Comparison of ENCODE assay signal across 16 cellular contexts in genomic region chr2:9416267-9416961, GRCh38. TPM values are rescaled to one million over a fixed set of nuclear protein-coding genes. Genes with fewer than 3 reads are reported as not detected.
DNase-seq lines count a peak whose midpoint lies in the region; ATAC-seq and TF ChIP-seq lines count a peak whose summit lies in the region.
"Had no signal": no experiment of that assay in that cellular context is flagged by ENCODE, and none has a peak within 500 bp of the region (broad histone marks: within the 10 kb centered on the region; RNA-seq: fewer than 3 reads in every experiment).

No MANE protein-coding gene starts in this region.

- no peaks in the 10 kb centered on the region for H3K9me3 ChIP-seq in breast epithelium
- H3K9me3 ChIP-seq in effector memory CD4-positive, alpha-beta T cell (ENCODE audit: control insufficient read depth, low read length) = no peaks in the 10 kb centered on the region
- H3K9me3 ChIP-seq in esophagus squamous epithelium = no peaks in the 10 kb centered on the region
- H3K9me3 ChIP-seq: SJCRH30, testis had no signal

- POLR2A ChIA-PET in MCF 10A (lab: Yijun Ruan, JAX) = no interaction called here

- H3K27me3 Mint-ChIP-seq in MCF 10A (ENCODE audit: insufficient read depth, unreplicated experiment) (no peaks in the 10 kb centered on the region), type B pancreatic cell (no peaks in the 10 kb centered on the region)
- H3K27me3 Mint-ChIP-seq in activated T-helper 17 cell treated with anti-CD3 and anti-CD28 coated beads, Interleukin-2, amount 50 U/mL, for 72 hours = no peaks in the 10 kb centered on the region
- H3K27me3 Mint-ChIP-seq: brain had no signal

- BruUV-seq in MCF 10A (replicated peaks; lab: Mats Ljungman, UMichigan) = no TSS peak

- H3K36me3 Mint-ChIP-seq in MCF 10A (ENCODE audit: insufficient read depth, unreplicated experiment) (peaks cover 71% of the 10 kb centered on the region), type B pancreatic cell (peaks cover 17% of the 10 kb centered on the region)
- H3K36me3 Mint-ChIP-seq in activated T-helper 17 cell treated with anti-CD3 and anti-CD28 coated beads, Interleukin-2, amount 50 U/mL, for 72 hours (ENCODE audit: low read depth) = peaks cover 94% of the 10 kb centered on the region

- H3K4me3 ChIP-seq in breast epithelium = no peak overlapping the region
- H3K4me3 ChIP-seq in effector memory CD4-positive, alpha-beta T cell (ENCODE audit: insufficient read depth, low read depth, low read length, poor library complexity, severe bottlenecking) = no peak overlapping the region
- no peak overlapping the region for H3K4me3 ChIP-seq in esophagus squamous epithelium
- H3K4me3 ChIP-seq: SJCRH30, testis had no signal

- WGBS in esophagus squamous epithelium, 2 donors = 76 to 94% methylated on average over 8 to 9 of the region's 9 CpGs

- intact Hi-C loops in MCF 10A (cut with micrococcal nuclease) = no loop called here
- intact Hi-C loops in breast epithelium (cut with DNase I; ENCODE audit: low total_unique reads) = no loop called here
- intact Hi-C loops in esophagus squamous epithelium (cut with DNase I) = no loop called here

- TF ChIP-seq CTCF in MCF 10A (IDR thresholded peaks at IDR 0.05; ENCODE audit: unreplicated experiment) (no peak), breast epithelium (IDR thresholded peaks at IDR 0.05) (no peak), foreskin keratinocyte (conservative IDR thresholded peaks at IDR 0.05) (peak; percentile 21), type B pancreatic cell (conservative IDR thresholded peaks at IDR 0.05) (no peak), esophagus squamous epithelium (IDR thresholded peaks at IDR 0.05) (no peak)

- ATAC-seq in activated T-helper 17 cell treated with anti-CD3 and anti-CD28 coated beads, Interleukin-2, amount 50 U/mL, for 72 hours (replicated peaks) = no peak
- ATAC-seq in foreskin keratinocyte = peak; percentile 98

- H3K9me3 Mint-ChIP-seq in MCF 10A (ENCODE audit: unreplicated experiment) = no peaks in the 10 kb centered on the region
- H3K9me3 Mint-ChIP-seq in activated T-helper 17 cell treated with anti-CD3 and anti-CD28 coated beads, Interleukin-2, amount 50 U/mL, for 72 hours = no peaks in the 10 kb centered on the region
- no peaks in the 10 kb centered on the region for H3K9me3 Mint-ChIP-seq in type B pancreatic cell
- H3K9me3 Mint-ChIP-seq: brain, neural crest cell had no signal

- TF ChIP-seq POLR2A in breast epithelium (IDR thresholded peaks at IDR 0.05) (no peak), esophagus squamous epithelium (IDR thresholded peaks at IDR 0.05) (no peak)

- H3K4me1 Mint-ChIP-seq in MCF 10A (ENCODE audit: insufficient read depth, unreplicated experiment) (peaks cover 18% of the 10 kb centered on the region), type B pancreatic cell (ENCODE audit: unreplicated experiment) (peaks cover 12% of the 10 kb centered on the region)
- peaks cover 38% of the 10 kb centered on the region for H3K4me1 Mint-ChIP-seq in activated T-helper 17 cell treated with anti-CD3 and anti-CD28 coated beads, Interleukin-2, amount 50 U/mL, for 72 hours

- H3K27ac Mint-ChIP-seq in MCF 10A (ENCODE audit: low read depth, unreplicated experiment) (peak overlapping the region; percentile 60), type B pancreatic cell (peak overlapping the region; percentile 55)
- peak overlapping the region; percentile 0 for H3K27ac Mint-ChIP-seq in activated T-helper 17 cell treated with anti-CD3 and anti-CD28 coated beads, Interleukin-2, amount 50 U/mL, for 72 hours

- H3K27ac ChIP-seq in breast epithelium (peak overlapping the region in 1 of 2 donors; percentile 81), foreskin keratinocyte (peak overlapping the region; percentile 72), esophagus squamous epithelium (no peak overlapping the region)
- H3K27ac ChIP-seq in effector memory CD4-positive, alpha-beta T cell (ENCODE audit: insufficient read depth, low read length, poor library complexity, severe bottlenecking) = no peak overlapping the region
- H3K27ac ChIP-seq: SJCRH30, testis had no signal

- H3K4me3 Mint-ChIP-seq in MCF 10A (ENCODE audit: unreplicated experiment) (no peak overlapping the region), type B pancreatic cell (peak overlapping the region; percentile 2)
- peak overlapping the region; percentile 0 for H3K4me3 Mint-ChIP-seq in activated T-helper 17 cell treated with anti-CD3 and anti-CD28 coated beads, Interleukin-2, amount 50 U/mL, for 72 hours
- H3K4me3 Mint-ChIP-seq: brain, neural crest cell had no signal

- H3K36me3 ChIP-seq in breast epithelium = no peaks in the 10 kb centered on the region
- peaks cover 15% of the 10 kb centered on the region for H3K36me3 ChIP-seq in effector memory CD4-positive, alpha-beta T cell (ENCODE audit: control insufficient read depth, insufficient read depth, low read length)
- H3K36me3 ChIP-seq in esophagus squamous epithelium = peaks cover 0 to 65% (median 4%) of the 10 kb centered on the region in 3 donors

- CTCF ChIA-PET in MCF 10A (lab: Yijun Ruan, JAX) = interaction anchor here (0.7 kb wide), 1 partner anchor 187 kb away, joined by 3 read pairs; no protein-coding TSS in a partner anchor

- no peaks in the 10 kb centered on the region for H3K27me3 ChIP-seq in breast epithelium
- no peaks in the 10 kb centered on the region for H3K27me3 ChIP-seq in foreskin keratinocyte
- H3K27me3 ChIP-seq in effector memory CD4-positive, alpha-beta T cell (replicated peaks; ENCODE audit: control insufficient read depth, insufficient read depth, low read length, poor library complexity, severe bottlenecking) = no peaks in the 10 kb centered on the region
- H3K27me3 ChIP-seq in esophagus squamous epithelium = no peaks in the 10 kb centered on the region
- H3K27me3 ChIP-seq: SJCRH30, testis had no signal

- DNase-seq in MCF 10A (ENCODE audit: unreplicated experiment) (no peak), breast epithelium (ENCODE audit: low spot score in 2 of 2) (no peak), foreskin keratinocyte (peak; percentile 90 to 97), type B pancreatic cell (ENCODE audit: extremely low spot score, unreplicated experiment) (no peak), esophagus squamous epithelium (lab: John Stamatoyannopoulos, UW) (no peak), NCI-H1694 treated with DMSO at 0.1 percent for 48 hours (lab: John Stamatoyannopoulos, UW) (no peak)
- DNase-seq in effector memory CD4-positive, alpha-beta T cell = no peak
- DNase-seq: activated naive CD4-positive, alpha-beta T cell treated with anti-CD3 and anti-CD28 coated beads, Interleukin-2, amount 50 U/mL, for 16 hours; cortex of kidney; HCEC 1CT; NCI-H1436; SJCRH30 had no signal

- H3K4me1 ChIP-seq in breast epithelium (no peaks in the 10 kb centered on the region), foreskin keratinocyte (peaks cover 17% of the 10 kb centered on the region), esophagus squamous epithelium (peaks cover 0 to 22% (median 3%) of the 10 kb centered on the region in 3 donors)
- no peaks in the 10 kb centered on the region for H3K4me1 ChIP-seq in effector memory CD4-positive, alpha-beta T cell (ENCODE audit: control insufficient read depth, insufficient read depth, low read length, poor library complexity, severe bottlenecking)
- H3K4me1 ChIP-seq: SJCRH30, testis had no signal

RNA-seq across cellular contexts. Expression of gene ITGB1BP1, which starts 6.9 kb away (rescaled TPM):
- total RNA-seq in MCF 10A (2022) (124 and 125 TPM in 2 replicates), breast epithelium (100 to 1,000 TPM in 1 of 3 donors, 10 to 100 TPM in 2; 35.7 to 271 (median 63.3) TPM), foreskin keratinocyte (75.7 and 90.2 TPM in 2 replicates), type B pancreatic cell (ENCODE audit: low replicate concordance) (57.2 and 79.0 TPM in 2 replicates), esophagus squamous epithelium (10 to 100 TPM; 14.3 to 39.1 (median 32.6) TPM)
- 100 to 1,000 TPM; 109 to 310 TPM for total RNA-seq in activated T-helper 17 cell treated with anti-CD3 and anti-CD28 coated beads, Interleukin-2, amount 50 U/mL, for 72 hours
- polyA plus RNA-seq in foreskin keratinocyte = 154 and 195 TPM in 2 replicates

RNA-seq across cellular contexts. Expression of gene CPSF3, which starts 7.0 kb away (rescaled TPM):
- total RNA-seq in MCF 10A (2022) = 51.0 and 51.6 TPM in 2 replicates
- 10 to 100 TPM; 18.1 to 26.2 (median 23.1) TPM for total RNA-seq in breast epithelium
- total RNA-seq in activated T-helper 17 cell treated with anti-CD3 and anti-CD28 coated beads, Interleukin-2, amount 50 U/mL, for 72 hours = 10 to 100 TPM; 34.5 to 53.8 TPM
- total RNA-seq in foreskin keratinocyte = 59.3 and 60.7 TPM in 2 replicates
- polyA plus RNA-seq in foreskin keratinocyte = 34.9 and 38.9 TPM in 2 replicates
- 38.9 and 60.6 TPM in 2 replicates for total RNA-seq in type B pancreatic cell (ENCODE audit: low replicate concordance)
- 10 to 100 TPM; 20.4 to 27.9 (median 24.0) TPM for total RNA-seq in esophagus squamous epithelium

RNA-seq across cellular contexts. Expression of gene IAH1, which starts 57.9 kb away (rescaled TPM):
- 74.7 and 82.3 TPM in 2 replicates for total RNA-seq in MCF 10A (2022)
- 10 to 100 TPM; 39.5 to 84.7 (median 54.7) TPM for total RNA-seq in breast epithelium
- total RNA-seq in activated T-helper 17 cell treated with anti-CD3 and anti-CD28 coated beads, Interleukin-2, amount 50 U/mL, for 72 hours = 10 to 100 TPM; 61.2 to 65.1 TPM
- 62.0 and 71.7 TPM in 2 replicates for total RNA-seq in foreskin keratinocyte
- 78.7 and 80.7 TPM in 2 replicates for polyA plus RNA-seq in foreskin keratinocyte
- total RNA-seq in type B pancreatic cell (ENCODE audit: low replicate concordance) = 32.4 and 43.9 TPM in 2 replicates
- 10 to 100 TPM in 3 of 4 donors, 1 to 10 TPM in 1; 6.0 to 47.9 (median 25.2) TPM for total RNA-seq in esophagus squamous epithelium
- total RNA-seq: SJCRH30 had no signal

Comparison
In these comparisons a context has a peak if more than half of its experiments do, and no peak if none do; other contexts are left out.
1. DNase-seq: peak in foreskin keratinocyte (2 of 2); none in MCF 10A (single experiment), breast epithelium (0 of 2), type B pancreatic cell (single experiment), effector memory CD4-positive, alpha-beta T cell (0 of 3), esophagus squamous epithelium (single experiment) and NCI-H1694 treated with DMSO at 0.1 percent for 48 hours (single experiment).
2. H3K27ac Mint-ChIP-seq: peak in every context shown above with its lines; median percentile 60 in MCF 10A; 55 in type B pancreatic cell; 0 in activated T-helper 17 cell treated with anti-CD3 and anti-CD28 coated beads, Interleukin-2, amount 50 U/mL, for 72 hours.